Comparison of ENCODE assay signal across 10 cellular contexts in genomic region chr21:38712076-38712475, GRCh38.
DNase-seq lines count a peak whose midpoint lies in the region; ATAC-seq, FAIRE-seq and TF ChIP-seq lines count a peak whose summit lies in the region.
"Had no signal": no experiment of that assay in that cellular context is flagged by ENCODE, and none has a peak within 500 bp of the region (broad histone marks: within the 10 kb centered on the region; RNA-seq: fewer than 3 reads in every experiment).

No MANE protein-coding gene starts in this region.

- no peaks in the 10 kb centered on the region for H3K9me3 ChIP-seq in upper lobe of left lung
- H3K9me3 ChIP-seq: thyroid gland had no signal

- H3K4me3 ChIP-seq in fibroblast of mammary gland (ENCODE audit: control insufficient read depth, low read depth, low read length) (no peak overlapping the region), upper lobe of left lung (no peak overlapping the region)
- H3K4me3 ChIP-seq: thyroid gland had no signal

- DNase-seq in COR-L47 (lab: John Stamatoyannopoulos, UW): peak; percentile 37
- peak in 41 of 76 experiments; percentile 5 to 61 (median 24) for DNase-seq in HUDEP-2 (lab: John Stamatoyannopoulos, UW; ENCODE audit: unreplicated experiment in 76 of 76)
- peak; percentile 30 for DNase-seq in RCC 7860 (ENCODE audit: low spot score)
- DNase-seq in fibroblast of mammary gland (ENCODE audit: low read depth): peak; percentile 55
- DNase-seq in upper lobe of left lung: no peak
- no peak for DNase-seq in activated gamma-delta T cell treated with Interleukin-2 at 50 U/mL for 16 hours
- DNase-seq in germinal center (ENCODE audit: low spot score): no peak

- no peak for ATAC-seq in upper lobe of left lung (ENCODE audit: low FRiP score in 2 of 2)
- no peak for ATAC-seq in GM21526 (IDR thresholded peaks at IDR 0.05; ENCODE audit: low FRiP score, unreplicated experiment)

- H3K36me3 ChIP-seq in upper lobe of left lung: no peaks in the 10 kb centered on the region
- H3K36me3 ChIP-seq: thyroid gland had no signal

- WGBS in upper lobe of left lung, 2 donors: 68 to 81% methylated on average over 1 of the region's 1 CpG

- no peaks in the 10 kb centered on the region for H3K27me3 ChIP-seq in upper lobe of left lung
- H3K27me3 ChIP-seq: thyroid gland had no signal

- H3K27ac ChIP-seq in upper lobe of left lung: no peak overlapping the region
- H3K27ac ChIP-seq: HL-60, thyroid gland had no signal

- TF ChIP-seq CTCF in fibroblast of mammary gland (conservative IDR thresholded peaks at IDR 0.05; ENCODE audit: control insufficient read depth, insufficient read depth, low read depth, low read length) (peak; percentile 58), upper lobe of left lung (IDR thresholded peaks at IDR 0.05) (peak in 4 of 6 experiments; percentile 11 to 47 (median 37))

- no peak for FAIRE-seq in RCC 7860 (lab: Jason Lieb, UNC)

- H3K4me1 ChIP-seq in upper lobe of left lung: no peaks in the 10 kb centered on the region
- H3K4me1 ChIP-seq: thyroid gland had no signal

- TF ChIP-seq POLR2A in upper lobe of left lung (IDR thresholded peaks at IDR 0.05): no peak

- TF ChIP-seq EP300 in upper lobe of left lung (IDR thresholded peaks at IDR 0.05): no peak

Comparison
In these comparisons a context has a peak if more than half of its experiments do, and no peak if none do; other contexts are left out.
1. DNase-seq: peak in COR-L47 (single experiment), HUDEP-2 (41 of 76), RCC 7860 (single experiment) and fibroblast of mammary gland (single experiment); none in upper lobe of left lung (0 of 2), activated gamma-delta T cell treated with Interleukin-2 at 50 U/mL for 16 hours (single experiment) and germinal center (single experiment).